ENCODE assay signal across 25 cellular contexts in the genomic region with DNA sequence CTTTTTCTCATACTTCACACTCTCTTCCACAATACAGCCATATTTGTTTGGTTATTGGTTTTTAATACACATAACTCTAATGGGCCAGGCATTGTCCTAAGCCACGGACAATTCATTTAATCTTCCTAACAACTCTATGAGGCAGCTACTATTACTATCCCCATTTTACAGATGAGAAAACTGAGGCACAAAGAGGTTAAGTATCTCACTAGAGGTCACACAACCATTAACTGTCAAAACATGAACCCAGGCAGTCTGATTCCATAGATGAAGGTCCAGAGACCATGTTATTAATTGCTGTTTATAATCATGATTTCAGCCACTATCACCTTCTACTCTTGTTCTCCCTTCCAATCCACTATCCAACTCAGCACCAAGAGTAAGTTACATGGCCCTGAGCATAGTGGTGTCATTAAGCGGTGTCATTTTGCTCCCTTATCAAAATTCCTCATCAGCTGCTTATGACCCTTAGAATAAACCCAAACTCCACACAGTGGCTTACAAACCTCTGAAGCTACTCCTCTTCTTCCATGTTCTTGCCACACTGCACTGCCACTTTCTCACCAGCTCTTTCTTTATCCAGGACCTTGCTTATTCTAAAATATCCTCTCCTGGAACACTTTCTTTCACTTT. TPM values are rescaled to one million over a fixed set of nuclear protein-coding genes. Genes with fewer than 3 reads are reported as not detected.
DNase-seq lines count a peak whose midpoint lies in the region; ATAC-seq, FAIRE-seq and TF ChIP-seq lines count a peak whose summit lies in the region.
"Had no signal": no experiment of that assay in that cellular context is flagged by ENCODE, and none has a peak within 500 bp of the region (broad histone marks: within the 10 kb centered on the region; RNA-seq: fewer than 3 reads in every experiment).

No MANE protein-coding gene starts in this region.

- no peak overlapping the region for H2BK5ac ChIP-seq in trophoblast cell (ENCODE audit: low read depth, low read length, poor library complexity)

- POLR2A ChIA-PET in GM12878 (lab: Charles Lee) (no interaction called here), Caco-2 (lab: Charles Lee) (no interaction called here)

- intact Hi-C loops in GM12878 (cut with micrococcal nuclease; ENCODE audit: unreplicated experiment) (no loop called here), colonic mucosa (cut with DNase I) (no loop called here), Caco-2 (cut with micrococcal nuclease; ENCODE audit: unreplicated experiment) (no loop called here)

- H3K79me2 ChIP-seq in DOHH2 (ENCODE audit: control insufficient read depth, low read length): peaks cover 100% of the 10 kb centered on the region
- no peaks in the 10 kb centered on the region; the same call in 1 of the 2 replicates for H3K79me2 ChIP-seq in GM12878 (ENCODE audit: control insufficient read depth, insufficient read depth, low read length)
- H3K79me2 ChIP-seq in trophoblast cell (ENCODE audit: control insufficient read depth, insufficient read depth, low read length, poor library complexity): peaks cover 5% of the 10 kb centered on the region

- peaks cover 14% of the 10 kb centered on the region for H3K36me3 ChIP-seq in DOHH2 (ENCODE audit: control insufficient read depth, low read length)
- peaks cover 0 to 3% of the 10 kb centered on the region in 2 experiments; a peak in 3 of 4 replicates for H3K36me3 ChIP-seq in GM12878 (ENCODE audit: control insufficient read depth in 2 of 2, insufficient read depth in 2 of 2, low read length in 1 of 2)
- peaks cover 0 to 2% of the 10 kb centered on the region in 2 experiments for H3K36me3 ChIP-seq in trophoblast cell (ENCODE audit: control insufficient read depth in 1 of 2, insufficient read depth in 2 of 2, low read length in 2 of 2)
- H3K36me3 ChIP-seq in colonic mucosa: no peaks in the 10 kb centered on the region
- no peaks in the 10 kb centered on the region for H3K36me3 ChIP-seq in Caco-2 (ENCODE audit: control insufficient read depth, insufficient read depth, low read length)
- H3K36me3 ChIP-seq: SJCRH30 had no signal

- DNase-seq in activated CD8-positive, alpha-beta memory T cell treated with anti-CD3 and anti-CD28 coated beads, Interleukin-2, amount 10 ng/mL, durations not matched to agents 7 days and 5 days: no peak
- no peak for DNase-seq in activated CD8-positive, alpha-beta memory T cell treated with anti-CD3 and anti-CD28 coated beads for 24 hours
- DNase-seq in GM12878 (ENCODE audit: low read depth, low spot score) (no peak), trophoblast cell (peak; percentile 13 to 57), colonic mucosa (no peak), Caco-2 (no peak)
- DNase-seq in activated naive CD8-positive, alpha-beta T cell treated with anti-CD3 and anti-CD28 coated beads for 36 hours: no peak
- DNase-seq: AML-193, C1 segment of cervical spinal cord, DMS 273 treated with DMSO at 0.1 percent for 48 hours, DMS79 treated with DMSO at 0.1 percent for 48 hours, HFFc6, KBM-7, NCI-H1092, NCI-H1436, NCI-H1930, NCI-H226, NCI-H524, NCI-H82, OCI-M1, SJCRH30 had no signal

- H3K4me1 ChIP-seq in DOHH2 (ENCODE audit: control insufficient read depth, low read length): peaks cover 89% of the 10 kb centered on the region
- H3K4me1 ChIP-seq in GM12878 (ENCODE audit: control insufficient read depth, insufficient read depth, low read length): no peaks in the 10 kb centered on the region
- H3K4me1 ChIP-seq in trophoblast cell (ENCODE audit: control insufficient read depth in 1 of 2, insufficient read depth in 2 of 2, low read length in 2 of 2): no peaks in the 10 kb centered on the region
- H3K4me1 ChIP-seq in colonic mucosa: no peaks in the 10 kb centered on the region
- H3K4me1 ChIP-seq in Caco-2: no peaks in the 10 kb centered on the region; the same call in 1 of the 2 replicates

- in situ Hi-C loops in GM12878 (cut with MboI): no loop called here

- TF ChIP-seq POLR2A in GM12878 (IDR thresholded peaks at IDR 0.05; ENCODE audit: low read depth, low read length): no peak

- 100% methylated on average over 2 of the region's 2 CpGs for WGBS in GM12878 (ENCODE audit: insufficient coverage, insufficient replicate concordance, low lambda C conversion rate, missing lambda C conversion rate)
- WGBS in trophoblast cell (ENCODE audit: extremely low coverage, insufficient coverage, insufficient read length): no CpG with 5 or more reads among the region's 2 CpGs

- BruUV-seq in GM12878 (replicated peaks; lab: Mats Ljungman, UMichigan) (TSS peak; percentile 16), Caco-2 (replicated peaks; lab: Mats Ljungman, UMichigan) (no TSS peak)

- H3K4me3 Mint-ChIP-seq in activated CD8-positive, alpha-beta memory T cell treated with anti-CD3 and anti-CD28 coated beads, Interleukin-2, amount 10 ng/mL, durations not matched to agents 7 days and 5 days: no peak overlapping the region
- no peak overlapping the region for H3K4me3 Mint-ChIP-seq in Caco-2 (ENCODE audit: unreplicated experiment)
- no peak overlapping the region for H3K4me3 Mint-ChIP-seq in activated naive CD8-positive, alpha-beta T cell treated with anti-CD3 and anti-CD28 coated beads for 36 hours
- H3K4me3 Mint-ChIP-seq: HFFc6 had no signal

- no peak overlapping the region for H2BK120ac ChIP-seq in trophoblast cell (ENCODE audit: insufficient read depth, low read length, poor library complexity)

- no peaks in the 10 kb centered on the region for H3K9me3 ChIP-seq in DOHH2 (ENCODE audit: control insufficient read depth, insufficient read depth, low read length)
- H3K9me3 ChIP-seq in GM12878 (replicated peaks; ENCODE audit: control insufficient read depth, insufficient read depth, low read length): no peaks in the 10 kb centered on the region
- H3K9me3 ChIP-seq in trophoblast cell (ENCODE audit: insufficient read depth, low read depth, low read length): no peaks in the 10 kb centered on the region
- no peaks in the 10 kb centered on the region for H3K9me3 ChIP-seq in colonic mucosa
- no peaks in the 10 kb centered on the region for H3K9me3 ChIP-seq in Caco-2
- H3K9me3 ChIP-seq: SJCRH30 had no signal

- no peak overlapping the region for H4K8ac ChIP-seq in trophoblast cell (ENCODE audit: low read depth, low read length)

- ATAC-seq in activated CD8-positive, alpha-beta memory T cell treated with anti-CD3 and anti-CD28 coated beads, Interleukin-2, amount 10 ng/mL, durations not matched to agents 7 days and 5 days: no peak
- no peak for ATAC-seq in GM12878

- no peak overlapping the region for H3K23ac ChIP-seq in trophoblast cell (ENCODE audit: low read length)

- H3K14ac ChIP-seq in trophoblast cell (ENCODE audit: low read length): no peak overlapping the region

- H2AK5ac ChIP-seq in trophoblast cell (ENCODE audit: low read length): no peak overlapping the region

- no peaks in the 10 kb centered on the region for H3K36me3 Mint-ChIP-seq in activated CD8-positive, alpha-beta memory T cell treated with anti-CD3 and anti-CD28 coated beads, Interleukin-2, amount 10 ng/mL, durations not matched to agents 7 days and 5 days
- H3K36me3 Mint-ChIP-seq in Caco-2 (ENCODE audit: insufficient read depth, unreplicated experiment): peaks cover 19% of the 10 kb centered on the region
- peaks cover 10% of the 10 kb centered on the region for H3K36me3 Mint-ChIP-seq in activated naive CD8-positive, alpha-beta T cell treated with anti-CD3 and anti-CD28 coated beads for 36 hours

- peak overlapping the region; percentile 55 for H3K4me3 ChIP-seq in DOHH2 (ENCODE audit: low read length)
- no peak overlapping the region for H3K4me3 ChIP-seq in GM12878
- no peak overlapping the region for H3K4me3 ChIP-seq in trophoblast cell (ENCODE audit: low read depth, low read length)
- H3K4me3 ChIP-seq in colonic mucosa: no peak overlapping the region
- no peak overlapping the region for H3K4me3 ChIP-seq in Caco-2 (ENCODE audit: low read depth, low read length)
- H3K4me3 ChIP-seq: SJCRH30 had no signal

- H3K79me1 ChIP-seq in trophoblast cell (ENCODE audit: low read length): no peaks in the 10 kb centered on the region

- H4K20me1 ChIP-seq in DOHH2 (ENCODE audit: control insufficient read depth, insufficient read depth, low read depth, low read length): peaks cover 2% of the 10 kb centered on the region; the same call in 1 of the 2 replicates
- H4K20me1 ChIP-seq in GM12878 (ENCODE audit: control insufficient read depth, insufficient read depth): no peaks in the 10 kb centered on the region

- peak overlapping the region; percentile 82 for H3K27ac ChIP-seq in DOHH2 (ENCODE audit: low read depth, low read length)
- H3K27ac ChIP-seq in GM12878 (ENCODE audit: control insufficient read depth, insufficient read depth): no peak overlapping the region
- H3K27ac ChIP-seq in trophoblast cell (ENCODE audit: low read depth, low read length): no peak overlapping the region
- H3K27ac ChIP-seq in colonic mucosa: no peak overlapping the region
- H3K27ac ChIP-seq: SJCRH30 had no signal

- H3K9me3 Mint-ChIP-seq in activated CD8-positive, alpha-beta memory T cell treated with anti-CD3 and anti-CD28 coated beads, Interleukin-2, amount 10 ng/mL, durations not matched to agents 7 days and 5 days (ENCODE audit: low read depth): no peaks in the 10 kb centered on the region
- no peaks in the 10 kb centered on the region for H3K9me3 Mint-ChIP-seq in Caco-2 (ENCODE audit: unreplicated experiment)
- no peaks in the 10 kb centered on the region for H3K9me3 Mint-ChIP-seq in activated naive CD8-positive, alpha-beta T cell treated with anti-CD3 and anti-CD28 coated beads for 36 hours
- H3K9me3 Mint-ChIP-seq: HFFc6 had no signal

- RAD21 ChIA-PET in GM12878 (lab: Charles Lee; ENCODE audit: unreplicated experiment): interaction anchor here (1.3 kb wide), 1 partner anchor 19 kb away, joined by 4 read pairs; no protein-coding TSS in a partner anchor

- peaks cover 26% of the 10 kb centered on the region for H3F3A ChIP-seq in DOHH2 (ENCODE audit: control insufficient read depth, insufficient read depth)

- TF ChIP-seq EP300 in GM12878 (IDR thresholded peaks at IDR 0.05; ENCODE audit: borderline replicate concordance in 1 of 2, control insufficient read depth in 1 of 2, low read depth in 2 of 2, low read length in 2 of 2): no peak

- SMC1A ChIA-PET in GM12878 (lab: Charles Lee; ENCODE audit: uncharacterized antibody, unreplicated experiment): interaction anchor here (0.6 to 3.1 kb wide), 5 partner anchors 10 to 31 kb away, joined by 3 to 10 read pairs (median 5); no protein-coding TSS in a partner anchor

- no peak overlapping the region for H3K18ac ChIP-seq in trophoblast cell (ENCODE audit: low read length)

- no peak for TF ChIP-seq RAD21 in GM12878 (IDR thresholded peaks at IDR 0.05; ENCODE audit: insufficient read depth, low read depth, low read length)

- H3K4me2 ChIP-seq in DOHH2 (ENCODE audit: low read length) (peak overlapping the region; percentile 71), GM12878 (ENCODE audit: control insufficient read depth, insufficient read depth) (no peak overlapping the region), trophoblast cell (ENCODE audit: low read length) (no peak overlapping the region)

- H3K9me2 ChIP-seq in DOHH2 (replicated peaks; ENCODE audit: control insufficient read depth, low read length): no peaks in the 10 kb centered on the region

- peak overlapping the region; percentile 45 for H3K27ac Mint-ChIP-seq in activated CD8-positive, alpha-beta memory T cell treated with anti-CD3 and anti-CD28 coated beads, Interleukin-2, amount 10 ng/mL, durations not matched to agents 7 days and 5 days
- no peak overlapping the region for H3K27ac Mint-ChIP-seq in Caco-2 (ENCODE audit: unreplicated experiment)
- H3K27ac Mint-ChIP-seq in activated naive CD8-positive, alpha-beta T cell treated with anti-CD3 and anti-CD28 coated beads for 36 hours: no peak overlapping the region
- H3K27ac Mint-ChIP-seq: HFFc6 had no signal

- H2AFZ ChIP-seq in GM12878 (ENCODE audit: control insufficient read depth, low read depth, low read length): no peak overlapping the region
- H2AFZ ChIP-seq in trophoblast cell (ENCODE audit: insufficient read depth, low read length, poor library complexity): no peak overlapping the region

- no peak overlapping the region for H4K12ac ChIP-seq in trophoblast cell (ENCODE audit: low read depth, low read length)

- H3K4me1 Mint-ChIP-seq in activated CD8-positive, alpha-beta memory T cell treated with anti-CD3 and anti-CD28 coated beads, Interleukin-2, amount 10 ng/mL, durations not matched to agents 7 days and 5 days: no peaks in the 10 kb centered on the region
- peaks cover 20% of the 10 kb centered on the region for H3K4me1 Mint-ChIP-seq in Caco-2 (ENCODE audit: low read depth, unreplicated experiment)
- H3K4me1 Mint-ChIP-seq in activated naive CD8-positive, alpha-beta T cell treated with anti-CD3 and anti-CD28 coated beads for 36 hours: peaks cover 17% of the 10 kb centered on the region

- H3K27me3 Mint-ChIP-seq in activated CD8-positive, alpha-beta memory T cell treated with anti-CD3 and anti-CD28 coated beads, Interleukin-2, amount 10 ng/mL, durations not matched to agents 7 days and 5 days: no peaks in the 10 kb centered on the region
- no peaks in the 10 kb centered on the region for H3K27me3 Mint-ChIP-seq in Caco-2 (ENCODE audit: insufficient read depth, unreplicated experiment)
- no peaks in the 10 kb centered on the region for H3K27me3 Mint-ChIP-seq in activated naive CD8-positive, alpha-beta T cell treated with anti-CD3 and anti-CD28 coated beads for 36 hours

- TF ChIP-seq CTCF in DOHH2 (IDR thresholded peaks at IDR 0.05; ENCODE audit: low read depth, low read length, poor library complexity, severe bottlenecking) (no peak), GM12878 (IDR thresholded peaks at IDR 0.05 in 2 of 3, conservative IDR thresholded peaks at IDR 0.05 in 1 of 3; ENCODE audit: control insufficient read depth in 2 of 3, extremely low read depth in 1 of 3, insufficient read depth in 1 of 3, low read depth in 3 of 3, low read length in 3 of 3) (no peak), colonic mucosa (IDR thresholded peaks at IDR 0.05) (no peak), Caco-2 (IDR thresholded peaks at IDR 0.05; ENCODE audit: insufficient read depth in 1 of 2, low read depth in 1 of 2, low read length in 1 of 2, severe bottlenecking in 1 of 2, unreplicated experiment in 1 of 2) (no peak)

- H2BK12ac ChIP-seq in trophoblast cell (ENCODE audit: low read length): no peak overlapping the region

- H4K91ac ChIP-seq in trophoblast cell (ENCODE audit: low read depth, low read length): no peak overlapping the region

- FAIRE-seq in GM12878 (lab: Jason Lieb, UNC): no peak
- FAIRE-seq: GM12891, H54, RCC 7860 had no signal

- H3K9ac ChIP-seq in GM12878 (ENCODE audit: control insufficient read depth, insufficient read depth, low read length) (no peak overlapping the region), trophoblast cell (ENCODE audit: low read length) (no peak overlapping the region), colonic mucosa (ENCODE audit: low read depth in 2 of 2, low read length in 2 of 2) (no peak overlapping the region)

- CTCF ChIA-PET in activated CD8-positive, alpha-beta memory T cell treated with anti-CD3 and anti-CD28 coated beads, Interleukin-2, amount 10 ng/mL, durations not matched to agents 7 days and 5 days (lab: Charles Lee): no interaction called here
- CTCF ChIA-PET in GM12878 (lab: Yijun Ruan, JAX) (interaction anchor here (1.1 to 2.8 kb wide), 3 partner anchors 15 to 19 kb away, joined by 3 to 6 read pairs (median 6); no protein-coding TSS in a partner anchor), Caco-2 (lab: Charles Lee) (no interaction called here)

- peak overlapping the region; percentile 37 for H3K4ac ChIP-seq in trophoblast cell (ENCODE audit: low read depth, low read length)

- H3K27me3 ChIP-seq in DOHH2 (ENCODE audit: control insufficient read depth, low read length): no peaks in the 10 kb centered on the region
- H3K27me3 ChIP-seq in GM12878 (replicated peaks in 1 of 2; ENCODE audit: control insufficient read depth in 2 of 2, insufficient read depth in 2 of 2, low read length in 1 of 2): no peaks in the 10 kb centered on the region
- no peaks in the 10 kb centered on the region for H3K27me3 ChIP-seq in trophoblast cell (ENCODE audit: insufficient read depth, low read length)
- no peaks in the 10 kb centered on the region for H3K27me3 ChIP-seq in colonic mucosa
- H3K27me3 ChIP-seq in Caco-2 (replicated peaks; ENCODE audit: control insufficient read depth, insufficient read depth, low read length): no peaks in the 10 kb centered on the region
- H3K27me3 ChIP-seq: SJCRH30 had no signal

RNA-seq across cellular contexts. Expression of a gene that starts 22.7 kb away (rescaled TPM):
- total RNA-seq in activated CD8-positive, alpha-beta memory T cell treated with anti-CD3 and anti-CD28 coated beads, Interleukin-2, amount 10 ng/mL, durations not matched to agents 7 days and 5 days: 10 to 100 TPM; 48.4 to 56.6 TPM
- 117 and 124 TPM in 2 replicates for total RNA-seq in GM12878 (2013; cell fraction: nucleolus; rRNA removed)
- total RNA-seq in GM12878 (2014; rRNA removed) (94.9 and 113 TPM in 2 replicates), GM12878 (2014; rRNA removed; fragmentation: Illumina TruSeq; extraction: Trizol) (78.0 and 79.3 TPM in 2 replicates), GM12878 (2021) (78.6 and 96.7 TPM in 2 replicates), colonic mucosa (100 to 1,000 TPM; 127 to 183 TPM), Caco-2 (2022) (85.4 and 88.7 TPM in 2 replicates)
- 31.2 TPM for polyA plus RNA-seq in GM12878 (2011; ENCODE audit: low read depth)
- polyA plus RNA-seq in GM12878 (2011; rRNA removed) (118 and 126 TPM in 2 replicates), GM12878 (2014; fragmentation: Illumina TruSeq; extraction: Trizol) (136 and 150 TPM in 2 replicates), GM12878 (2014; fragmentation: Nextera tagmentation; extraction: Ambion mirVana) (10 to 100 TPM; 30.0 to 40.2 TPM), GM12878 (2014; rRNA removed) (100 and 102 TPM in 2 replicates), GM12878 (2016; fragmentation: Nextera tagmentation; extraction: Ambion mirVana) (100 to 1,000 TPM; 111 to 118 TPM)
- polyA plus RNA-seq in GM12878 (2011; cell fraction: cytosol; rRNA removed): 187 and 205 TPM in 2 replicates
- polyA plus RNA-seq in GM12878 (2011; cell fraction: nucleus; rRNA removed): 156 and 163 TPM in 2 replicates
- polyA plus RNA-seq in GM12878 (2012): 23.7 and 24.9 TPM in 2 replicates
- polyA minus RNA-seq in GM12878 (2011; rRNA and poly(A)+ RNA removed): 233 and 304 TPM in 2 replicates
- 50.5 and 63.3 TPM in 2 replicates for polyA minus RNA-seq in GM12878 (2011; cell fraction: cytosol; rRNA and poly(A)+ RNA removed)
- polyA minus RNA-seq in GM12878 (2011; cell fraction: nucleus; rRNA and poly(A)+ RNA removed): 38.8 and 58.5 TPM in 2 replicates
- polyA plus RNA-seq in trophoblast cell (2013): 89.3 and 92.0 TPM in 2 replicates
- total RNA-seq in activated naive CD8-positive, alpha-beta T cell treated with anti-CD3 and anti-CD28 coated beads for 36 hours: 10 to 100 TPM; 80.7 to 83.9 TPM

Comparison
In these comparisons a context has a peak if more than half of its experiments do, and no peak if none do; other contexts are left out.
1. DNase-seq: peak in trophoblast cell (2 of 2); none in activated CD8-positive, alpha-beta memory T cell treated with anti-CD3 and anti-CD28 coated beads, Interleukin-2, amount 10 ng/mL, durations not matched to agents 7 days and 5 days (single experiment), activated CD8-positive, alpha-beta memory T cell treated with anti-CD3 and anti-CD28 coated beads for 24 hours (single experiment), GM12878 (single experiment), colonic mucosa (single experiment), Caco-2 (0 of 2) and activated naive CD8-positive, alpha-beta T cell treated with anti-CD3 and anti-CD28 coated beads for 36 hours (single experiment).